Comparison of ENCODE assay signal across 1 cellular context in the genomic region with DNA sequence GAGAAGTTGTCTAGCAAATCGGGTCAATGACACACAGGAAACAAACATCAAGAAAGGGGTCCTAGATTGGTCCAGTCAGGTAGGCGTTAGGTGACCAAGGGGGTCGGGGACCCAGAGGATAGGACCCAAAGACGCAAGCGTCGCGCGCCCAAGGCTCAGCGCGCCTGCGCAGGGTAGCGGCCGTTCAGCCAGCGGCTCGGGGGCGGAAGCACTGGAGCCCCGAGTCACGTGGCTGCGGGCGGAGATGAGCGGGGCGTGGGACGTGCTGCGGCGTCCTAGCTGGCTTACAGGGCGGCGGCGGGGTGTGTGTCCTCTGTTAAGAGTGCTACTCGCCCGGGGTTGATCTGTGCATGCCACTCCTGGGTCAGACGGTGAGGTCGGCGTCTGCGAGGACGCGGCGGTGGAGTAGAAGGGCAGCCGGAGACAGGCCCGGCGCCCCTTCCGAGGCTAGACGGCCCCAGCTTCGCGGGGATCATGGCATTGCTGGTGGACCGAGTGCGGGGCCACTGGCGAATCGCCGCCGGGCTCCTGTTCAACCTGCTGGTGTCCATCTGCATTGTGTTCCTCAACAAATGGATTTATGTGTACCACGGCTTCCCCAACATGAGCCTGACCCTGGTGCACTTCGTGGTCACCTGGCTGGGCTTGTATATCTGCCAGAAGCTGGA.
TF ChIP-seq lines count a peak whose summit lies in the region.

A gene (plus strand): TSS at position 273 of the 668 bp plus-strand sequence. CDS start 202 bp downstream, at position 475.

TF ChIP-seq in K562, 482 proteins besides CTCF, POLR2A, EP300 and RAD21 (continued from another document and continues in another):
- TF ChIP-seq, protein P1, sequence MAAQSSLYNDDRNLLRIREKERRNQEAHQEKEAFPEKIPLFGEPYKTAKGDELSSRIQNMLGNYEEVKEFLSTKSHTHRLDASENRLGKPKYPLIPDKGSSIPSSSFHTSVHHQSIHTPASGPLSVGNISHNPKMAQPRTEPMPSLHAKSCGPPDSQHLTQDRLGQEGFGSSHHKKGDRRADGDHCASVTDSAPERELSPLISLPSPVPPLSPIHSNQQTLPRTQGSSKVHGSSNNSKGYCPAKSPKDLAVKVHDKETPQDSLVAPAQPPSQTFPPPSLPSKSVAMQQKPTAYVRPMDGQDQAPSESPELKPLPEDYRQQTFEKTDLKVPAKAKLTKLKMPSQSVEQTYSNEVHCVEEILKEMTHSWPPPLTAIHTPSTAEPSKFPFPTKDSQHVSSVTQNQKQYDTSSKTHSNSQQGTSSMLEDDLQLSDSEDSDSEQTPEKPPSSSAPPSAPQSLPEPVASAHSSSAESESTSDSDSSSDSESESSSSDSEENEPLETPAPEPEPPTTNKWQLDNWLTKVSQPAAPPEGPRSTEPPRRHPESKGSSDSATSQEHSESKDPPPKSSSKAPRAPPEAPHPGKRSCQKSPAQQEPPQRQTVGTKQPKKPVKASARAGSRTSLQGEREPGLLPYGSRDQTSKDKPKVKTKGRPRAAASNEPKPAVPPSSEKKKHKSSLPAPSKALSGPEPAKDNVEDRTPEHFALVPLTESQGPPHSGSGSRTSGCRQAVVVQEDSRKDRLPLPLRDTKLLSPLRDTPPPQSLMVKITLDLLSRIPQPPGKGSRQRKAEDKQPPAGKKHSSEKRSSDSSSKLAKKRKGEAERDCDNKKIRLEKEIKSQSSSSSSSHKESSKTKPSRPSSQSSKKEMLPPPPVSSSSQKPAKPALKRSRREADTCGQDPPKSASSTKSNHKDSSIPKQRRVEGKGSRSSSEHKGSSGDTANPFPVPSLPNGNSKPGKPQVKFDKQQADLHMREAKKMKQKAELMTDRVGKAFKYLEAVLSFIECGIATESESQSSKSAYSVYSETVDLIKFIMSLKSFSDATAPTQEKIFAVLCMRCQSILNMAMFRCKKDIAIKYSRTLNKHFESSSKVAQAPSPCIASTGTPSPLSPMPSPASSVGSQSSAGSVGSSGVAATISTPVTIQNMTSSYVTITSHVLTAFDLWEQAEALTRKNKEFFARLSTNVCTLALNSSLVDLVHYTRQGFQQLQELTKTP (IDR thresholded peaks at IDR 0.05; ENCODE audit: low read depth in 1 of 2, partially characterized antibody in 2 of 2), result no peak
- no peak for TF ChIP-seq CSDE1 (IDR thresholded peaks at IDR 0.05)
- TF ChIP-seq, protein P2, sequence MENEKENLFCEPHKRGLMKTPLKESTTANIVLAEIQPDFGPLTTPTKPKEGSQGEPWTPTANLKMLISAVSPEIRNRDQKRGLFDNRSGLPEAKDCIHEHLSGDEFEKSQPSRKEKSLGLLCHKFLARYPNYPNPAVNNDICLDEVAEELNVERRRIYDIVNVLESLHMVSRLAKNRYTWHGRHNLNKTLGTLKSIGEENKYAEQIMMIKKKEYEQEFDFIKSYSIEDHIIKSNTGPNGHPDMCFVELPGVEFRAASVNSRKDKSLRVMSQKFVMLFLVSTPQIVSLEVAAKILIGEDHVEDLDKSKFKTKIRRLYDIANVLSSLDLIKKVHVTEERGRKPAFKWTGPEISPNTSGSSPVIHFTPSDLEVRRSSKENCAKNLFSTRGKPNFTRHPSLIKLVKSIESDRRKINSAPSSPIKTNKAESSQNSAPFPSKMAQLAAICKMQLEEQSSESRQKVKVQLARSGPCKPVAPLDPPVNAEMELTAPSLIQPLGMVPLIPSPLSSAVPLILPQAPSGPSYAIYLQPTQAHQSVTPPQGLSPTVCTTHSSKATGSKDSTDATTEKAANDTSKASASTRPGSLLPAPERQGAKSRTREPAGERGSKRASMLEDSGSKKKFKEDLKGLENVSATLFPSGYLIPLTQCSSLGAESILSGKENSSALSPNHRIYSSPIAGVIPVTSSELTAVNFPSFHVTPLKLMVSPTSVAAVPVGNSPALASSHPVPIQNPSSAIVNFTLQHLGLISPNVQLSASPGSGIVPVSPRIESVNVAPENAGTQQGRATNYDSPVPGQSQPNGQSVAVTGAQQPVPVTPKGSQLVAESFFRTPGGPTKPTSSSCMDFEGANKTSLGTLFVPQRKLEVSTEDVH (IDR thresholded peaks at IDR 0.05; ENCODE audit: low read depth, partially characterized antibody), result peak; percentile 57
- TF ChIP-seq KAT8 (IDR thresholded peaks at IDR 0.05; ENCODE audit: low read depth), result no peak
- TF ChIP-seq, protein P3, sequence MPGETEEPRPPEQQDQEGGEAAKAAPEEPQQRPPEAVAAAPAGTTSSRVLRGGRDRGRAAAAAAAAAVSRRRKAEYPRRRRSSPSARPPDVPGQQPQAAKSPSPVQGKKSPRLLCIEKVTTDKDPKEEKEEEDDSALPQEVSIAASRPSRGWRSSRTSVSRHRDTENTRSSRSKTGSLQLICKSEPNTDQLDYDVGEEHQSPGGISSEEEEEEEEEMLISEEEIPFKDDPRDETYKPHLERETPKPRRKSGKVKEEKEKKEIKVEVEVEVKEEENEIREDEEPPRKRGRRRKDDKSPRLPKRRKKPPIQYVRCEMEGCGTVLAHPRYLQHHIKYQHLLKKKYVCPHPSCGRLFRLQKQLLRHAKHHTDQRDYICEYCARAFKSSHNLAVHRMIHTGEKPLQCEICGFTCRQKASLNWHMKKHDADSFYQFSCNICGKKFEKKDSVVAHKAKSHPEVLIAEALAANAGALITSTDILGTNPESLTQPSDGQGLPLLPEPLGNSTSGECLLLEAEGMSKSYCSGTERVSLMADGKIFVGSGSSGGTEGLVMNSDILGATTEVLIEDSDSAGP (CRISPR knock-in tag; IDR thresholded peaks at IDR 0.05), result no peak
- no peak for TF ChIP-seq KLF16 (IDR thresholded peaks at IDR 0.05)
- TF ChIP-seq, protein P4, sequence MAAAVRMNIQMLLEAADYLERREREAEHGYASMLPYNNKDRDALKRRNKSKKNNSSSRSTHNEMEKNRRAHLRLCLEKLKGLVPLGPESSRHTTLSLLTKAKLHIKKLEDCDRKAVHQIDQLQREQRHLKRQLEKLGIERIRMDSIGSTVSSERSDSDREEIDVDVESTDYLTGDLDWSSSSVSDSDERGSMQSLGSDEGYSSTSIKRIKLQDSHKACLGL (CRISPR knock-in tag; IDR thresholded peaks at IDR 0.05; ENCODE audit: borderline replicate concordance, poor library complexity, severe bottlenecking), result peak; percentile 62
- no peak for TF ChIP-seq CC2D1A (IDR thresholded peaks at IDR 0.05)
- TF ChIP-seq, protein P5, sequence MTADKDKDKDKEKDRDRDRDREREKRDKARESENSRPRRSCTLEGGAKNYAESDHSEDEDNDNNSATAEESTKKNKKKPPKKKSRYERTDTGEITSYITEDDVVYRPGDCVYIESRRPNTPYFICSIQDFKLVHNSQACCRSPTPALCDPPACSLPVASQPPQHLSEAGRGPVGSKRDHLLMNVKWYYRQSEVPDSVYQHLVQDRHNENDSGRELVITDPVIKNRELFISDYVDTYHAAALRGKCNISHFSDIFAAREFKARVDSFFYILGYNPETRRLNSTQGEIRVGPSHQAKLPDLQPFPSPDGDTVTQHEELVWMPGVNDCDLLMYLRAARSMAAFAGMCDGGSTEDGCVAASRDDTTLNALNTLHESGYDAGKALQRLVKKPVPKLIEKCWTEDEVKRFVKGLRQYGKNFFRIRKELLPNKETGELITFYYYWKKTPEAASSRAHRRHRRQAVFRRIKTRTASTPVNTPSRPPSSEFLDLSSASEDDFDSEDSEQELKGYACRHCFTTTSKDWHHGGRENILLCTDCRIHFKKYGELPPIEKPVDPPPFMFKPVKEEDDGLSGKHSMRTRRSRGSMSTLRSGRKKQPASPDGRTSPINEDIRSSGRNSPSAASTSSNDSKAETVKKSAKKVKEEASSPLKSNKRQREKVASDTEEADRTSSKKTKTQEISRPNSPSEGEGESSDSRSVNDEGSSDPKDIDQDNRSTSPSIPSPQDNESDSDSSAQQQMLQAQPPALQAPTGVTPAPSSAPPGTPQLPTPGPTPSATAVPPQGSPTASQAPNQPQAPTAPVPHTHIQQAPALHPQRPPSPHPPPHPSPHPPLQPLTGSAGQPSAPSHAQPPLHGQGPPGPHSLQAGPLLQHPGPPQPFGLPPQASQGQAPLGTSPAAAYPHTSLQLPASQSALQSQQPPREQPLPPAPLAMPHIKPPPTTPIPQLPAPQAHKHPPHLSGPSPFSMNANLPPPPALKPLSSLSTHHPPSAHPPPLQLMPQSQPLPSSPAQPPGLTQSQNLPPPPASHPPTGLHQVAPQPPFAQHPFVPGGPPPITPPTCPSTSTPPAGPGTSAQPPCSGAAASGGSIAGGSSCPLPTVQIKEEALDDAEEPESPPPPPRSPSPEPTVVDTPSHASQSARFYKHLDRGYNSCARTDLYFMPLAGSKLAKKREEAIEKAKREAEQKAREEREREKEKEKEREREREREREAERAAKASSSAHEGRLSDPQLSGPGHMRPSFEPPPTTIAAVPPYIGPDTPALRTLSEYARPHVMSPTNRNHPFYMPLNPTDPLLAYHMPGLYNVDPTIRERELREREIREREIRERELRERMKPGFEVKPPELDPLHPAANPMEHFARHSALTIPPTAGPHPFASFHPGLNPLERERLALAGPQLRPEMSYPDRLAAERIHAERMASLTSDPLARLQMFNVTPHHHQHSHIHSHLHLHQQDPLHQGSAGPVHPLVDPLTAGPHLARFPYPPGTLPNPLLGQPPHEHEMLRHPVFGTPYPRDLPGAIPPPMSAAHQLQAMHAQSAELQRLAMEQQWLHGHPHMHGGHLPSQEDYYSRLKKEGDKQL (CRISPR knock-in tag; IDR thresholded peaks at IDR 0.05; ENCODE audit: borderline replicate concordance), result no peak
- no peak for TF ChIP-seq NFIX (CRISPR knock-in tag; IDR thresholded peaks at IDR 0.05; ENCODE audit: low read depth)
- TF ChIP-seq ZNF354B (CRISPR knock-in tag; IDR thresholded peaks at IDR 0.05), result no peak
- TF ChIP-seq, protein P6, sequence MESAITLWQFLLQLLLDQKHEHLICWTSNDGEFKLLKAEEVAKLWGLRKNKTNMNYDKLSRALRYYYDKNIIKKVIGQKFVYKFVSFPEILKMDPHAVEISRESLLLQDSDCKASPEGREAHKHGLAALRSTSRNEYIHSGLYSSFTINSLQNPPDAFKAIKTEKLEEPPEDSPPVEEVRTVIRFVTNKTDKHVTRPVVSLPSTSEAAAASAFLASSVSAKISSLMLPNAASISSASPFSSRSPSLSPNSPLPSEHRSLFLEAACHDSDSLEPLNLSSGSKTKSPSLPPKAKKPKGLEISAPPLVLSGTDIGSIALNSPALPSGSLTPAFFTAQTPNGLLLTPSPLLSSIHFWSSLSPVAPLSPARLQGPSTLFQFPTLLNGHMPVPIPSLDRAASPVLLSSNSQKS (CRISPR knock-in tag; IDR thresholded peaks at IDR 0.05), result no peak
- no peak for TF ChIP-seq NFATC3 (IDR thresholded peaks at IDR 0.05)
- TF ChIP-seq NUFIP1 (IDR thresholded peaks at IDR 0.05; ENCODE audit: partially characterized antibody), result no peak
- no peak for TF ChIP-seq RCOR1 (IDR thresholded peaks at IDR 0.05; ENCODE audit: borderline replicate concordance in 1 of 2, low read depth in 2 of 2, low read length in 2 of 2)
- TF ChIP-seq, protein P7, sequence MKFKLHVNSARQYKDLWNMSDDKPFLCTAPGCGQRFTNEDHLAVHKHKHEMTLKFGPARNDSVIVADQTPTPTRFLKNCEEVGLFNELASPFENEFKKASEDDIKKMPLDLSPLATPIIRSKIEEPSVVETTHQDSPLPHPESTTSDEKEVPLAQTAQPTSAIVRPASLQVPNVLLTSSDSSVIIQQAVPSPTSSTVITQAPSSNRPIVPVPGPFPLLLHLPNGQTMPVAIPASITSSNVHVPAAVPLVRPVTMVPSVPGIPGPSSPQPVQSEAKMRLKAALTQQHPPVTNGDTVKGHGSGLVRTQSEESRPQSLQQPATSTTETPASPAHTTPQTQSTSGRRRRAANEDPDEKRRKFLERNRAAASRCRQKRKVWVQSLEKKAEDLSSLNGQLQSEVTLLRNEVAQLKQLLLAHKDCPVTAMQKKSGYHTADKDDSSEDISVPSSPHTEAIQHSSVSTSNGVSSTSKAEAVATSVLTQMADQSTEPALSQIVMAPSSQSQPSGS (CRISPR knock-in tag; IDR thresholded peaks at IDR 0.05), result no peak
- TF ChIP-seq RB1 (IDR thresholded peaks at IDR 0.05; ENCODE audit: low read depth), result peak; percentile 73
- TF ChIP-seq RFX1 (IDR thresholded peaks at IDR 0.05), result no peak
- no peak for TF ChIP-seq ZNF23 (CRISPR knock-in tag; IDR thresholded peaks at IDR 0.05)
- TF ChIP-seq NEUROD1 (IDR thresholded peaks at IDR 0.05; ENCODE audit: borderline replicate concordance, low read depth, low read length, partially characterized antibody), result no peak
- TF ChIP-seq HNRNPK (IDR thresholded peaks at IDR 0.05; ENCODE audit: low read depth, low read length, poor library complexity, severe bottlenecking), result no peak
- peak; percentile 71; the same call in 1 of the 2 replicates for TF ChIP-seq JUN (IDR thresholded peaks at IDR 0.05; ENCODE audit: borderline replicate concordance, low read depth, low read length)
- TF ChIP-seq JUN (CRISPR knock-in tag; IDR thresholded peaks at IDR 0.05; ENCODE audit: borderline replicate concordance), result no peak
- TF ChIP-seq MYC (IDR thresholded peaks at IDR 0.05; ENCODE audit: low read depth, low read length), result peak; percentile 86
- peak; percentile 71; the same call in 1 of the 2 replicates for TF ChIP-seq MYC (CRISPR knock-in tag; IDR thresholded peaks at IDR 0.05; ENCODE audit: borderline replicate concordance, low read depth)
- TF ChIP-seq GABPB2 (CRISPR knock-in tag; conservative IDR thresholded peaks at IDR 0.05), result no peak
- no peak; the same call in 1 of the 2 replicates for TF ChIP-seq DIDO1 (tag; IDR thresholded peaks at IDR 0.05; ENCODE audit: low read depth)
- TF ChIP-seq, protein P8, sequence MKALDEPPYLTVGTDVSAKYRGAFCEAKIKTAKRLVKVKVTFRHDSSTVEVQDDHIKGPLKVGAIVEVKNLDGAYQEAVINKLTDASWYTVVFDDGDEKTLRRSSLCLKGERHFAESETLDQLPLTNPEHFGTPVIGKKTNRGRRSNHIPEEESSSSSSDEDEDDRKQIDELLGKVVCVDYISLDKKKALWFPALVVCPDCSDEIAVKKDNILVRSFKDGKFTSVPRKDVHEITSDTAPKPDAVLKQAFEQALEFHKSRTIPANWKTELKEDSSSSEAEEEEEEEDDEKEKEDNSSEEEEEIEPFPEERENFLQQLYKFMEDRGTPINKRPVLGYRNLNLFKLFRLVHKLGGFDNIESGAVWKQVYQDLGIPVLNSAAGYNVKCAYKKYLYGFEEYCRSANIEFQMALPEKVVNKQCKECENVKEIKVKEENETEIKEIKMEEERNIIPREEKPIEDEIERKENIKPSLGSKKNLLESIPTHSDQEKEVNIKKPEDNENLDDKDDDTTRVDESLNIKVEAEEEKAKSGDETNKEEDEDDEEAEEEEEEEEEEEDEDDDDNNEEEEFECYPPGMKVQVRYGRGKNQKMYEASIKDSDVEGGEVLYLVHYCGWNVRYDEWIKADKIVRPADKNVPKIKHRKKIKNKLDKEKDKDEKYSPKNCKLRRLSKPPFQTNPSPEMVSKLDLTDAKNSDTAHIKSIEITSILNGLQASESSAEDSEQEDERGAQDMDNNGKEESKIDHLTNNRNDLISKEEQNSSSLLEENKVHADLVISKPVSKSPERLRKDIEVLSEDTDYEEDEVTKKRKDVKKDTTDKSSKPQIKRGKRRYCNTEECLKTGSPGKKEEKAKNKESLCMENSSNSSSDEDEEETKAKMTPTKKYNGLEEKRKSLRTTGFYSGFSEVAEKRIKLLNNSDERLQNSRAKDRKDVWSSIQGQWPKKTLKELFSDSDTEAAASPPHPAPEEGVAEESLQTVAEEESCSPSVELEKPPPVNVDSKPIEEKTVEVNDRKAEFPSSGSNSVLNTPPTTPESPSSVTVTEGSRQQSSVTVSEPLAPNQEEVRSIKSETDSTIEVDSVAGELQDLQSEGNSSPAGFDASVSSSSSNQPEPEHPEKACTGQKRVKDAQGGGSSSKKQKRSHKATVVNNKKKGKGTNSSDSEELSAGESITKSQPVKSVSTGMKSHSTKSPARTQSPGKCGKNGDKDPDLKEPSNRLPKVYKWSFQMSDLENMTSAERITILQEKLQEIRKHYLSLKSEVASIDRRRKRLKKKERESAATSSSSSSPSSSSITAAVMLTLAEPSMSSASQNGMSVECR (CRISPR knock-in tag; IDR thresholded peaks at IDR 0.05), result peak; percentile 66; the same call in 1 of the 2 replicates
- no peak for TF ChIP-seq TCF3 (CRISPR knock-in tag; IDR thresholded peaks at IDR 0.05)
- TF ChIP-seq ZNF12 (CRISPR knock-in tag; IDR thresholded peaks at IDR 0.05), result no peak
